30 cellular contexts compared by ENCODE assay signal in genomic region chr11:101466352-101466751, GRCh38.
DNase-seq lines count a peak whose midpoint lies in the region; ATAC-seq, FAIRE-seq and TF ChIP-seq lines count a peak whose summit lies in the region.
"Had no signal": no experiment of that assay in that cellular context is flagged by ENCODE, and none has a peak within 500 bp of the region (broad histone marks: within the 10 kb centered on the region; RNA-seq: fewer than 3 reads in every experiment).

No MANE protein-coding gene starts in this region.

- no peak overlapping the region for H2BK120ac ChIP-seq in mesendoderm (ENCODE audit: low read depth, low read length)

- no peak for TF ChIP-seq CTCF in C4-2B (conservative IDR thresholded peaks at IDR 0.05)
- no peak for TF ChIP-seq CTCF in astrocyte (IDR thresholded peaks at IDR 0.05; ENCODE audit: insufficient read depth, low read depth, low read length)

- H3K79me1 ChIP-seq in mesendoderm (ENCODE audit: low read length): no peaks in the 10 kb centered on the region

- peaks cover 8% of the 10 kb centered on the region for H3K4me1 Mint-ChIP-seq in astrocyte (ENCODE audit: low read depth, unreplicated experiment)
- H3K4me1 Mint-ChIP-seq: activated naive CD4-positive, alpha-beta T cell treated with anti-CD3 and anti-CD28 coated beads, Interleukin-2, amount 50 U/mL, for 24 hours; naive B cell; T-helper 17 cell had no signal

- peak overlapping the region; percentile 3 for H3K18ac ChIP-seq in mesendoderm (ENCODE audit: low read length)

- H4K20me1 ChIP-seq in astrocyte (ENCODE audit: insufficient read depth, low read length): no peaks in the 10 kb centered on the region

- H3K27ac Mint-ChIP-seq in astrocyte (ENCODE audit: unreplicated experiment): peak overlapping the region; percentile 41
- H3K27ac Mint-ChIP-seq: activated naive CD4-positive, alpha-beta T cell treated with anti-CD3 and anti-CD28 coated beads, Interleukin-2, amount 50 U/mL, for 24 hours; activated T-cell treated with anti-CD3 and anti-CD28 coated beads, Interleukin-2, amount 50 U/mL, for 72 hours; naive B cell; T-helper 17 cell had no signal

- DNase-seq in HT-29 (ENCODE audit: low spot score) (peak; percentile 78), astrocyte (ENCODE audit: low read depth) (no peak), mesendoderm (peak; percentile 56), GM12892 (ENCODE audit: insufficient read length) (no peak)
- DNase-seq: activated CD4-positive, alpha-beta T cell treated with anti-CD3 and anti-CD28 coated beads for 4 hours; activated T-cell treated with anti-CD3 and anti-CD28 coated beads, Interleukin-2, amount 50 U/mL, for 72 hours; central memory CD4-positive, alpha-beta T cell; dermis blood vessel endothelial cell; DMS153; glutamatergic neuron; kidney glomerular epithelial cell; mammary epithelial cell; naive B cell; NCI-H1436; NCI-H2107; NCI-H510A treated with DMSO at 0.1 percent for 48 hours; ovary; stimulated activated CD4-positive, alpha-beta T cell treated with anti-CD3 and anti-CD28 coated beads, Interleukin-4, amount 100 ng/mL, for 4 hours; stimulated activated naive CD4-positive, alpha-beta T cell; T-helper 17 cell had no signal

- H2AK5ac ChIP-seq in mesendoderm (ENCODE audit: low read length): no peak overlapping the region

- H2AFZ ChIP-seq in astrocyte (ENCODE audit: low read depth, low read length): peak overlapping the region; percentile 47

- H3K4me2 ChIP-seq in astrocyte (ENCODE audit: low read length): no peak overlapping the region
- no peak overlapping the region for H3K4me2 ChIP-seq in mesendoderm (ENCODE audit: low read length)
- H3K4me2 ChIP-seq: A549 had no signal

- H3K79me2 ChIP-seq in astrocyte (ENCODE audit: insufficient read depth, low read length): no peaks in the 10 kb centered on the region
- H3K79me2 ChIP-seq in mesendoderm (ENCODE audit: control insufficient read depth, insufficient read depth, low read length): no peaks in the 10 kb centered on the region

- no peak overlapping the region for H2BK15ac ChIP-seq in mesendoderm (replicated peaks; ENCODE audit: low read depth)

- H3K4me3 Mint-ChIP-seq in astrocyte (ENCODE audit: unreplicated experiment): no peak overlapping the region
- H3K4me3 Mint-ChIP-seq: activated naive CD4-positive, alpha-beta T cell treated with anti-CD3 and anti-CD28 coated beads, Interleukin-2, amount 50 U/mL, for 24 hours; activated T-cell treated with anti-CD3 and anti-CD28 coated beads, Interleukin-2, amount 50 U/mL, for 72 hours; naive B cell; T-helper 17 cell had no signal

- no peak for TF ChIP-seq POLR2A in GM12892 (IDR thresholded peaks at IDR 0.05; ENCODE audit: low read depth, low read length)

- H3K27me3 Mint-ChIP-seq in astrocyte (ENCODE audit: low read depth, unreplicated experiment): no peaks in the 10 kb centered on the region
- H3K27me3 Mint-ChIP-seq: T-helper 17 cell had no signal

- no peaks in the 10 kb centered on the region for H3K36me3 Mint-ChIP-seq in astrocyte (ENCODE audit: low read depth, unreplicated experiment)
- H3K36me3 Mint-ChIP-seq: activated naive CD4-positive, alpha-beta T cell treated with anti-CD3 and anti-CD28 coated beads, Interleukin-2, amount 50 U/mL, for 24 hours; naive B cell had no signal

- H3K4me1 ChIP-seq in astrocyte (ENCODE audit: insufficient read depth, low read length) (peaks cover 3% of the 10 kb centered on the region), mesendoderm (ENCODE audit: control insufficient read depth, low read depth, low read length) (no peaks in the 10 kb centered on the region)

- H3K4me3 ChIP-seq in astrocyte (ENCODE audit: insufficient read depth, low read depth, low read length): no peak overlapping the region
- no peak overlapping the region for H3K4me3 ChIP-seq in mesendoderm (ENCODE audit: low read length)
- H3K4me3 ChIP-seq: A549, K562, ovary, vagina had no signal

- no peak overlapping the region for H3K23ac ChIP-seq in mesendoderm (ENCODE audit: low read length)

- no peak overlapping the region for H2BK5ac ChIP-seq in mesendoderm (ENCODE audit: low read length)

- H3K56ac ChIP-seq in mesendoderm (ENCODE audit: low read length): peak overlapping the region; percentile 49

- H4K8ac ChIP-seq in mesendoderm (ENCODE audit: low read depth, low read length): no peak overlapping the region

- peak overlapping the region; percentile 0; the same call in 1 of the 2 replicates for H3K27ac ChIP-seq in C4-2B
- no peak overlapping the region for H3K27ac ChIP-seq in astrocyte (ENCODE audit: low read depth, low read length)
- H3K27ac ChIP-seq in mesendoderm (ENCODE audit: low read depth, low read length): no peak overlapping the region
- H3K27ac ChIP-seq: A549, ovary, vagina had no signal

- H4K5ac ChIP-seq in mesendoderm (ENCODE audit: low read length): no peak overlapping the region

- FAIRE-seq in astrocyte (lab: Jason Lieb, UNC) (no peak), GM12892 (lab: Jason Lieb, UNC) (no peak)
- FAIRE-seq: A549, endothelial cell of umbilical vein, K562 had no signal

- no CpG with 5 or more reads among the region's 4 CpGs for WGBS in mesendoderm (ENCODE audit: extremely low coverage, insufficient coverage, low lambda C conversion rate)

- no peak overlapping the region for H3K4ac ChIP-seq in mesendoderm (ENCODE audit: low read depth, low read length)

- no peaks in the 10 kb centered on the region for H3K9me3 ChIP-seq in astrocyte (ENCODE audit: insufficient read depth, low read depth, low read length)
- H3K9me3 ChIP-seq: A549, ovary, vagina had no signal

- H3K27me3 ChIP-seq in astrocyte (ENCODE audit: insufficient read depth, low read length): no peaks in the 10 kb centered on the region
- no peaks in the 10 kb centered on the region for H3K27me3 ChIP-seq in mesendoderm (ENCODE audit: insufficient read depth, low read length, poor library complexity)
- H3K27me3 ChIP-seq: ovary, vagina had no signal

- no peak for ATAC-seq in activated CD4-positive, CD25-positive, alpha-beta regulatory T cell treated with anti-CD3 and anti-CD28 coated beads, Interleukin-2, amount 50 U/mL, for 24 hours
- ATAC-seq in GM18867 (IDR thresholded peaks at IDR 0.05; ENCODE audit: unreplicated experiment) (no peak), esophagus mucosa (no peak)
- ATAC-seq: A549; activated T-cell treated with anti-CD3 and anti-CD28 coated beads, Interleukin-2, amount 50 U/mL, for 72 hours; HCT116; K562; T-helper 17 cell had no signal

- H3K36me3 ChIP-seq in astrocyte (ENCODE audit: insufficient read depth, low read length) (no peaks in the 10 kb centered on the region), mesendoderm (ENCODE audit: control insufficient read depth, insufficient read depth, low read length) (no peaks in the 10 kb centered on the region)
- H3K36me3 ChIP-seq: ovary, vagina had no signal

- H3K9me3 Mint-ChIP-seq in astrocyte (ENCODE audit: unreplicated experiment): peaks cover 5% of the 10 kb centered on the region

- H3K9ac ChIP-seq in astrocyte (ENCODE audit: low read length): no peak overlapping the region
- no peak overlapping the region for H3K9ac ChIP-seq in mesendoderm (ENCODE audit: low read length)

Comparison
In these comparisons a context has a peak if more than half of its experiments do, and no peak if none do; other contexts are left out.
1. DNase-seq: peak in HT-29 (single experiment) and mesendoderm (single experiment); none in astrocyte (single experiment) and GM12892 (single experiment).